ENCODE assay signal across 1 cellular context in the genomic region with DNA sequence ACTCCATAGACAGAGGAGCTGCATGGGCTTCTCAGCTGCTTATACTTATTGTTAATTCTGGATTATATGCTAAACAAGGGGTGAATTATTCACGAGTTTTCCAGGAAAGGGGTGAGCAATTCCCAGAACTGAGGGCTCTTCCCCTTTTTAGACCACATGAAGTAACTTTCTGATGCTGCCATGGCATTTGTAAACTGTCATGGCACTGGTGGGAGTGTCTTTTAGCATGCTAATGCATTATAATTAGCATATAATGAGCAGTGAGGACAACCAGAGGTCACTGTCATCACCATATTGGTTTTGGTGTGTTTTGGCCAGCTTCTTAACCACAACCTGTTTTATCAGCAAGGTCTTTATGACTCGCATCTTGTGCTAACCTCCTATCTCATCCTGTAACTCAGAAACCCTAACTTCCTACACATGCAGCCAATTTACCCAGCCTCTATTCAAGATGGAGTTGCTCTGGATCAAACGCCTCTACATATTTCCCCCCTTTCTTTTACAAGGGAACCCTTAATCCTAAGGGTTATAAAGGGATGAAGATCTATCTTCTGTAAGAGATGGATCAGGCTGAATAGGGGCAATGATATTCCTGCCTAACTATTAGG.
TF ChIP-seq lines count a peak whose summit lies in the region.

No MANE protein-coding gene starts in this region.

TF ChIP-seq in K562, 482 proteins besides CTCF, POLR2A, EP300 and RAD21 (continued from another document and continues in another):
- TF ChIP-seq, protein P1, sequence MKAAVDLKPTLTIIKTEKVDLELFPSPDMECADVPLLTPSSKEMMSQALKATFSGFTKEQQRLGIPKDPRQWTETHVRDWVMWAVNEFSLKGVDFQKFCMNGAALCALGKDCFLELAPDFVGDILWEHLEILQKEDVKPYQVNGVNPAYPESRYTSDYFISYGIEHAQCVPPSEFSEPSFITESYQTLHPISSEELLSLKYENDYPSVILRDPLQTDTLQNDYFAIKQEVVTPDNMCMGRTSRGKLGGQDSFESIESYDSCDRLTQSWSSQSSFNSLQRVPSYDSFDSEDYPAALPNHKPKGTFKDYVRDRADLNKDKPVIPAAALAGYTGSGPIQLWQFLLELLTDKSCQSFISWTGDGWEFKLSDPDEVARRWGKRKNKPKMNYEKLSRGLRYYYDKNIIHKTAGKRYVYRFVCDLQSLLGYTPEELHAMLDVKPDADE (conservative IDR thresholded peaks at IDR 0.05; ENCODE audit: control insufficient read depth, low read depth, low read length) = no peak
- TF ChIP-seq STAT5B (CRISPR knock-in tag; IDR thresholded peaks at IDR 0.05) (no peak), KDM2B (CRISPR knock-in tag; IDR thresholded peaks at IDR 0.05) (no peak), MLX (CRISPR knock-in tag; conservative IDR thresholded peaks at IDR 0.05) (no peak), IRF1 (CRISPR knock-in tag; IDR thresholded peaks at IDR 0.05; ENCODE audit: borderline replicate concordance) (no peak), TFAM (CRISPR knock-in tag; conservative IDR thresholded peaks at IDR 0.05) (no peak), CEBPB (tag; IDR thresholded peaks at IDR 0.05) (peak; percentile 30; the same call in 1 of the 2 replicates), ZNF76 (CRISPR knock-in tag; IDR thresholded peaks at IDR 0.05; ENCODE audit: borderline replicate concordance) (no peak), MTA3 (IDR thresholded peaks at IDR 0.05; ENCODE audit: borderline replicate concordance) (0 out of 2 replicates have a peak, but pooled peaks have one; percentile 46), TCF7L2 (IDR thresholded peaks at IDR 0.05; ENCODE audit: low read depth, low read length) (no peak), ZNF696 (CRISPR knock-in tag; conservative IDR thresholded peaks at IDR 0.05) (no peak), ATF6 (CRISPR knock-in tag; IDR thresholded peaks at IDR 0.05) (no peak), ZBTB43 (CRISPR knock-in tag; IDR thresholded peaks at IDR 0.05) (no peak), DPF2 (IDR thresholded peaks at IDR 0.05) (peak; percentile 46; the same call in 1 of the 2 replicates), CEBPZ (IDR thresholded peaks at IDR 0.05; ENCODE audit: borderline replicate concordance, low read depth, low read length) (no peak), ZNF512 (tag; IDR thresholded peaks at IDR 0.05) (no peak), DIDO1 (tag; IDR thresholded peaks at IDR 0.05; ENCODE audit: low read depth) (peak; percentile 66; the same call in 1 of the 2 replicates), CBFB (CRISPR knock-in tag; IDR thresholded peaks at IDR 0.05) (no peak), MEF2A (IDR thresholded peaks at IDR 0.05; ENCODE audit: control insufficient read depth, low read depth, low read length) (no peak), NR2F6 (CRISPR knock-in tag; IDR thresholded peaks at IDR 0.05) (no peak)
- TF ChIP-seq, protein P2, sequence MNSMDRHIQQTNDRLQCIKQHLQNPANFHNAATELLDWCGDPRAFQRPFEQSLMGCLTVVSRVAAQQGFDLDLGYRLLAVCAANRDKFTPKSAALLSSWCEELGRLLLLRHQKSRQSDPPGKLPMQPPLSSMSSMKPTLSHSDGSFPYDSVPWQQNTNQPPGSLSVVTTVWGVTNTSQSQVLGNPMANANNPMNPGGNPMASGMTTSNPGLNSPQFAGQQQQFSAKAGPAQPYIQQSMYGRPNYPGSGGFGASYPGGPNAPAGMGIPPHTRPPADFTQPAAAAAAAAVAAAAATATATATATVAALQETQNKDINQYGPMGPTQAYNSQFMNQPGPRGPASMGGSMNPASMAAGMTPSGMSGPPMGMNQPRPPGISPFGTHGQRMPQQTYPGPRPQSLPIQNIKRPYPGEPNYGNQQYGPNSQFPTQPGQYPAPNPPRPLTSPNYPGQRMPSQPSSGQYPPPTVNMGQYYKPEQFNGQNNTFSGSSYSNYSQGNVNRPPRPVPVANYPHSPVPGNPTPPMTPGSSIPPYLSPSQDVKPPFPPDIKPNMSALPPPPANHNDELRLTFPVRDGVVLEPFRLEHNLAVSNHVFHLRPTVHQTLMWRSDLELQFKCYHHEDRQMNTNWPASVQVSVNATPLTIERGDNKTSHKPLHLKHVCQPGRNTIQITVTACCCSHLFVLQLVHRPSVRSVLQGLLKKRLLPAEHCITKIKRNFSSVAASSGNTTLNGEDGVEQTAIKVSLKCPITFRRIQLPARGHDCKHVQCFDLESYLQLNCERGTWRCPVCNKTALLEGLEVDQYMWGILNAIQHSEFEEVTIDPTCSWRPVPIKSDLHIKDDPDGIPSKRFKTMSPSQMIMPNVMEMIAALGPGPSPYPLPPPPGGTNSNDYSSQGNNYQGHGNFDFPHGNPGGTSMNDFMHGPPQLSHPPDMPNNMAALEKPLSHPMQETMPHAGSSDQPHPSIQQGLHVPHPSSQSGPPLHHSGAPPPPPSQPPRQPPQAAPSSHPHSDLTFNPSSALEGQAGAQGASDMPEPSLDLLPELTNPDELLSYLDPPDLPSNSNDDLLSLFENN (IDR thresholded peaks at IDR 0.05; ENCODE audit: low read depth in 2 of 2, low read length in 2 of 2) = no peak
- TF ChIP-seq, protein P3, sequence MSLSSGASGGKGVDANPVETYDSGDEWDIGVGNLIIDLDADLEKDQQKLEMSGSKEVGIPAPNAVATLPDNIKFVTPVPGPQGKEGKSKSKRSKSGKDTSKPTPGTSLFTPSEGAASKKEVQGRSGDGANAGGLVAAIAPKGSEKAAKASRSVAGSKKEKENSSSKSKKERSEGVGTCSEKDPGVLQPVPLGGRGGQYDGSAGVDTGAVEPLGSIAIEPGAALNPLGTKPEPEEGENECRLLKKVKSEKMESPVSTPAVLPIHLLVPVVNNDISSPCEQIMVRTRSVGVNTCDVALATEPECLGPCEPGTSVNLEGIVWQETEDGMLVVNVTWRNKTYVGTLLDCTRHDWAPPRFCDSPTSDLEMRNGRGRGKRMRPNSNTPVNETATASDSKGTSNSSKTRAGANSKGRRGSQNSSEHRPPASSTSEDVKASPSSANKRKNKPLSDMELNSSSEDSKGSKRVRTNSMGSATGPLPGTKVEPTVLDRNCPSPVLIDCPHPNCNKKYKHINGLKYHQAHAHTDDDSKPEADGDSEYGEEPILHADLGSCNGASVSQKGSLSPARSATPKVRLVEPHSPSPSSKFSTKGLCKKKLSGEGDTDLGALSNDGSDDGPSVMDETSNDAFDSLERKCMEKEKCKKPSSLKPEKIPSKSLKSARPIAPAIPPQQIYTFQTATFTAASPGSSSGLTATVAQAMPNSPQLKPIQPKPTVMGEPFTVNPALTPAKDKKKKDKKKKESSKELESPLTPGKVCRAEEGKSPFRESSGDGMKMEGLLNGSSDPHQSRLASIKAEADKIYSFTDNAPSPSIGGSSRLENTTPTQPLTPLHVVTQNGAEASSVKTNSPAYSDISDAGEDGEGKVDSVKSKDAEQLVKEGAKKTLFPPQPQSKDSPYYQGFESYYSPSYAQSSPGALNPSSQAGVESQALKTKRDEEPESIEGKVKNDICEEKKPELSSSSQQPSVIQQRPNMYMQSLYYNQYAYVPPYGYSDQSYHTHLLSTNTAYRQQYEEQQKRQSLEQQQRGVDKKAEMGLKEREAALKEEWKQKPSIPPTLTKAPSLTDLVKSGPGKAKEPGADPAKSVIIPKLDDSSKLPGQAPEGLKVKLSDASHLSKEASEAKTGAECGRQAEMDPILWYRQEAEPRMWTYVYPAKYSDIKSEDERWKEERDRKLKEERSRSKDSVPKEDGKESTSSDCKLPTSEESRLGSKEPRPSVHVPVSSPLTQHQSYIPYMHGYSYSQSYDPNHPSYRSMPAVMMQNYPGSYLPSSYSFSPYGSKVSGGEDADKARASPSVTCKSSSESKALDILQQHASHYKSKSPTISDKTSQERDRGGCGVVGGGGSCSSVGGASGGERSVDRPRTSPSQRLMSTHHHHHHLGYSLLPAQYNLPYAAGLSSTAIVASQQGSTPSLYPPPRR (CRISPR knock-in tag; IDR thresholded peaks at IDR 0.05; ENCODE audit: borderline replicate concordance) = no peak
- TF ChIP-seq, protein P4, sequence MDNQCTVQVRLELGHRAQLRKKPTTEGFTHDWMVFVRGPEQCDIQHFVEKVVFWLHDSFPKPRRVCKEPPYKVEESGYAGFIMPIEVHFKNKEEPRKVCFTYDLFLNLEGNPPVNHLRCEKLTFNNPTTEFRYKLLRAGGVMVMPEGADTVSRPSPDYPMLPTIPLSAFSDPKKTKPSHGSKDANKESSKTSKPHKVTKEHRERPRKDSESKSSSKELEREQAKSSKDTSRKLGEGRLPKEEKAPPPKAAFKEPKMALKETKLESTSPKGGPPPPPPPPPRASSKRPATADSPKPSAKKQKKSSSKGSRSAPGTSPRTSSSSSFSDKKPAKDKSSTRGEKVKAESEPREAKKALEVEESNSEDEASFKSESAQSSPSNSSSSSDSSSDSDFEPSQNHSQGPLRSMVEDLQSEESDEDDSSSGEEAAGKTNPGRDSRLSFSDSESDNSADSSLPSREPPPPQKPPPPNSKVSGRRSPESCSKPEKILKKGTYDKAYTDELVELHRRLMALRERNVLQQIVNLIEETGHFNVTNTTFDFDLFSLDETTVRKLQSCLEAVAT (IDR thresholded peaks at IDR 0.05) = no peak
- TF ChIP-seq, protein P5, sequence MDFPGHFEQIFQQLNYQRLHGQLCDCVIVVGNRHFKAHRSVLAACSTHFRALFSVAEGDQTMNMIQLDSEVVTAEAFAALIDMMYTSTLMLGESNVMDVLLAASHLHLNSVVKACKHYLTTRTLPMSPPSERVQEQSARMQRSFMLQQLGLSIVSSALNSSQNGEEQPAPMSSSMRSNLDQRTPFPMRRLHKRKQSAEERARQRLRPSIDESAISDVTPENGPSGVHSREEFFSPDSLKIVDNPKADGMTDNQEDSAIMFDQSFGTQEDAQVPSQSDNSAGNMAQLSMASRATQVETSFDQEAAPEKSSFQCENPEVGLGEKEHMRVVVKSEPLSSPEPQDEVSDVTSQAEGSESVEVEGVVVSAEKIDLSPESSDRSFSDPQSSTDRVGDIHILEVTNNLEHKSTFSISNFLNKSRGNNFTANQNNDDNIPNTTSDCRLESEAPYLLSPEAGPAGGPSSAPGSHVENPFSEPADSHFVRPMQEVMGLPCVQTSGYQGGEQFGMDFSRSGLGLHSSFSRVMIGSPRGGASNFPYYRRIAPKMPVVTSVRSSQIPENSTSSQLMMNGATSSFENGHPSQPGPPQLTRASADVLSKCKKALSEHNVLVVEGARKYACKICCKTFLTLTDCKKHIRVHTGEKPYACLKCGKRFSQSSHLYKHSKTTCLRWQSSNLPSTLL (IDR thresholded peaks at IDR 0.05) = no peak
